ENCODE assay signal across 16 cellular contexts in genomic region chr1:163082971-163083370, GRCh38. TPM values are rescaled to one million over a fixed set of nuclear protein-coding genes. Genes with fewer than 3 reads are reported as not detected.
A peak's percentile ranks its signal among the peaks of the same experiment; 100 is the strongest.
DNase-seq lines count a peak whose midpoint lies in the region; ATAC-seq lines count a peak whose summit lies in the region.
"Had no signal": no experiment of that assay in that cellular context is flagged by ENCODE, and none has a peak within 500 bp of the region (broad histone marks: within the 10 kb centered on the region; RNA-seq: fewer than 3 reads in every experiment).

No MANE protein-coding gene starts in this region.

- no peak overlapping the region for H3K4me3 Mint-ChIP-seq in T-helper 2 cell treated with Interferon-gamma antibody and Interleukin-4, amounts not matched to agents 5 μg/mL and 100 μg/mL, for 36 hours
- H3K4me3 Mint-ChIP-seq: activated CD8-positive, alpha-beta T cell treated with anti-CD3 and anti-CD28 coated beads, Interleukin-2, amount 10 ng/mL, durations not matched to agents 7 days and 5 days had no signal

- H3K9me3 Mint-ChIP-seq in T-helper 2 cell treated with Interferon-gamma antibody and Interleukin-4, amounts not matched to agents 5 μg/mL and 100 μg/mL, for 36 hours = no peaks in the 10 kb centered on the region

- no peak overlapping the region for H3K27ac Mint-ChIP-seq in T-helper 2 cell treated with Interferon-gamma antibody and Interleukin-4, amounts not matched to agents 5 μg/mL and 100 μg/mL, for 36 hours
- H3K27ac Mint-ChIP-seq: activated CD8-positive, alpha-beta T cell treated with anti-CD3 and anti-CD28 coated beads, Interleukin-2, amount 10 ng/mL, durations not matched to agents 7 days and 5 days had no signal

- H3K4me1 Mint-ChIP-seq in T-helper 2 cell treated with Interferon-gamma antibody and Interleukin-4, amounts not matched to agents 5 μg/mL and 100 μg/mL, for 36 hours (ENCODE audit: low read depth) = no peaks in the 10 kb centered on the region

- ATAC-seq in GM21447 (IDR thresholded peaks at IDR 0.05; ENCODE audit: unreplicated experiment) (no peak), HG03097 (IDR thresholded peaks at IDR 0.05; ENCODE audit: low FRiP score, unreplicated experiment) (no peak)
- ATAC-seq: activated CD8-positive, alpha-beta T cell treated with anti-CD3 and anti-CD28 coated beads, Interleukin-2, amount 10 ng/mL, durations not matched to agents 7 days and 5 days had no signal

- DNase-seq in H4 (ENCODE audit: low spot score) (peak; percentile 8), NCI-H69 (lab: John Stamatoyannopoulos, UW) (peak; percentile 33), dermis blood vessel endothelial cell (peak; percentile 89), lung microvascular endothelial cell (ENCODE audit: low read depth in 2 of 2) (peak; percentile 87 to 95)
- no peak for DNase-seq in T-helper 2 cell treated with Interferon-gamma antibody and Interleukin-4, amounts not matched to agents 5 μg/mL and 100 μg/mL, for 36 hours (ENCODE audit: low spot score)
- DNase-seq: activated CD8-positive, alpha-beta T cell treated with anti-CD3 and anti-CD28 coated beads, Interleukin-2, amount 10 ng/mL, durations not matched to agents 7 days and 5 days; Caco-2; effector CD4-positive, alpha-beta T cell; NCI-H1436; NCI-H510A; stimulated activated CD4-positive, alpha-beta T cell treated with anti-CD3 and anti-CD28 coated beads, Interleukin-15, amount 100 ng/mL, for 24 hours; stimulated activated naive CD4-positive, alpha-beta T cell had no signal

- H3K27me3 Mint-ChIP-seq in T-helper 2 cell treated with Interferon-gamma antibody and Interleukin-4, amounts not matched to agents 5 μg/mL and 100 μg/mL, for 36 hours (ENCODE audit: low read depth) = no peaks in the 10 kb centered on the region

- no peaks in the 10 kb centered on the region for H3K36me3 Mint-ChIP-seq in T-helper 2 cell treated with Interferon-gamma antibody and Interleukin-4, amounts not matched to agents 5 μg/mL and 100 μg/mL, for 36 hours (ENCODE audit: low read depth)

RNA-seq across cellular contexts. Expression of gene RGS4, which starts 13.8 kb away (rescaled TPM):
- 0.25 and 0.31 TPM in 2 replicates for total RNA-seq in H4 (2014; rRNA removed; shearing (Covaris generic))
- total RNA-seq in dermis blood vessel endothelial cell (9.2 and 26.5 TPM in 2 replicates), lung microvascular endothelial cell (2.8 and 22.4 TPM in 2 replicates)
- total RNA-seq: activated CD8-positive, alpha-beta T cell treated with anti-CD3 and anti-CD28 coated beads, Interleukin-2, amount 10 ng/mL, durations not matched to agents 7 days and 5 days; suprapubic skin; T-helper 1 cell treated with Interleukin-12 subunit alpha and Interleukin-12 subunit beta and Interleukin-4 antibody, amounts not matched to agents 30 ng/mL and 1 ng/mL, for 36 hours had no signal
